ENCODE assay signal across 9 cellular contexts in the genomic region with DNA sequence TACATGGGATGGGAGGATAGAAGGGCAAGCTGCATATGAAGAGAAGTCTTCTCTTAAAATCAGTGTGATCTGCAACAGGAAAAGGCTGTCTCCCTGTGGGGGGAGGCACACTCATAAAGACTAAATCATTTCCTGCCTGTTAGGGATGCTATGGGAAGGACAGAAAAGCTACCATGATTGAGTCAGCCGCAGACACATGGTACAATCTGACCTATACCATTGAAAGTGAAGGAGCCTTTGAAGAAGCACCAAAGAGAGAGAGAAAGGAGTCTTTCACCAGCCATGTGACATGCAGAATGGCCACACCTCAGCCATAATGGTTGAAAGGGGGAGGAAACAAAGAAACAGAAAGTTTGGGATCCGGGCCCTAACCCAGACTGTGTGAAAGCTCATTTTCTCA. TPM values are rescaled to one million over a fixed set of nuclear protein-coding genes. Genes with fewer than 3 reads are reported as not detected.
DNase-seq lines count a peak whose midpoint lies in the region; ATAC-seq lines count a peak whose summit lies in the region.
"Had no signal": no experiment of that assay in that cellular context is flagged by ENCODE, and none has a peak within 500 bp of the region (broad histone marks: within the 10 kb centered on the region; RNA-seq: fewer than 3 reads in every experiment).

No MANE protein-coding gene starts in this region.

- ATAC-seq in HG03521 (IDR thresholded peaks at IDR 0.05; ENCODE audit: unreplicated experiment) (no peak), HG03095 (IDR thresholded peaks at IDR 0.05; ENCODE audit: unreplicated experiment) (no peak)

- H3K9me3 ChIP-seq in mesodermal cell (ENCODE audit: control insufficient read depth, low read length): no peaks in the 10 kb centered on the region
- H3K9me3 ChIP-seq: prostate gland had no signal

- H3K4me1 Mint-ChIP-seq in activated T-helper 1 cell treated with anti-CD3 and anti-CD28 coated beads, Interleukin-12 subunit alpha, Interleukin-12 subunit beta, Interleukin-2, Interleukin-4 antibody, amounts not matched to agents 30 ng/mL and 10 ng/mL and 1 ng/mL, durations not matched to agents 14 hours and 24 hours and 36 hours (ENCODE audit: low read depth): peaks cover 56% of the 10 kb centered on the region

- DNase-seq in GM03348 (ENCODE audit: low spot score) (peak; percentile 51), KBM-7 (peak; percentile 69), 8988T (no peak), HUDEP-2 (lab: John Stamatoyannopoulos, UW; ENCODE audit: unreplicated experiment in 76 of 76) (no peak)
- peak; percentile 41 for DNase-seq in activated T-helper 1 cell treated with anti-CD3 and anti-CD28 coated beads, Interleukin-12 subunit alpha, Interleukin-12 subunit beta, Interleukin-2, Interleukin-4 antibody, amounts not matched to agents 30 ng/mL and 10 ng/mL and 1 ng/mL, durations not matched to agents 14 hours and 24 hours and 36 hours (ENCODE audit: low spot score)

- no peaks in the 10 kb centered on the region for H3K27me3 Mint-ChIP-seq in activated T-helper 1 cell treated with anti-CD3 and anti-CD28 coated beads, Interleukin-12 subunit alpha, Interleukin-12 subunit beta, Interleukin-2, Interleukin-4 antibody, amounts not matched to agents 30 ng/mL and 10 ng/mL and 1 ng/mL, durations not matched to agents 14 hours and 24 hours and 36 hours (ENCODE audit: insufficient read depth)

- H3K36me3 ChIP-seq in mesodermal cell (ENCODE audit: control insufficient read depth, insufficient read depth, low read length): peaks cover 52% of the 10 kb centered on the region
- H3K36me3 ChIP-seq: prostate gland had no signal

- H3K4me3 Mint-ChIP-seq in activated T-helper 1 cell treated with anti-CD3 and anti-CD28 coated beads, Interleukin-12 subunit alpha, Interleukin-12 subunit beta, Interleukin-2, Interleukin-4 antibody, amounts not matched to agents 30 ng/mL and 10 ng/mL and 1 ng/mL, durations not matched to agents 14 hours and 24 hours and 36 hours: peak overlapping the region; percentile 68

- peaks cover 11% of the 10 kb centered on the region for H3K4me1 ChIP-seq in mesodermal cell (ENCODE audit: control insufficient read depth, insufficient read depth, low read length, poor library complexity, severe bottlenecking)
- H3K4me1 ChIP-seq: prostate gland had no signal

- peak overlapping the region; percentile 60 for H3K27ac ChIP-seq in mesodermal cell (ENCODE audit: low read depth, low read length, severe bottlenecking)
- H3K27ac ChIP-seq: prostate gland had no signal

- peaks cover 30% of the 10 kb centered on the region for H3K36me3 Mint-ChIP-seq in activated T-helper 1 cell treated with anti-CD3 and anti-CD28 coated beads, Interleukin-12 subunit alpha, Interleukin-12 subunit beta, Interleukin-2, Interleukin-4 antibody, amounts not matched to agents 30 ng/mL and 10 ng/mL and 1 ng/mL, durations not matched to agents 14 hours and 24 hours and 36 hours (ENCODE audit: low read depth)

- WGBS in mesodermal cell (ENCODE audit: insufficient coverage in 2 of 2), 2 experiments: 100% methylated on average over 1 of the region's 2 CpGs; no CpG with 5 or more reads in 1 of the 2 experiments

- in situ Hi-C loops in KBM-7 (cut with MboI; ENCODE audit: low pct_unique_long_range_greater_than_20kb, low sequenced_read_pairs): no loop called here

- H3K9me3 Mint-ChIP-seq in activated T-helper 1 cell treated with anti-CD3 and anti-CD28 coated beads, Interleukin-12 subunit alpha, Interleukin-12 subunit beta, Interleukin-2, Interleukin-4 antibody, amounts not matched to agents 30 ng/mL and 10 ng/mL and 1 ng/mL, durations not matched to agents 14 hours and 24 hours and 36 hours: no peaks in the 10 kb centered on the region

- H3K4me3 ChIP-seq in mesodermal cell (ENCODE audit: extremely low read depth, insufficient read depth, low read length, poor library complexity, severe bottlenecking): no peak overlapping the region
- H3K4me3 ChIP-seq: prostate gland had no signal

- H3K27ac Mint-ChIP-seq in activated T-helper 1 cell treated with anti-CD3 and anti-CD28 coated beads, Interleukin-12 subunit alpha, Interleukin-12 subunit beta, Interleukin-2, Interleukin-4 antibody, amounts not matched to agents 30 ng/mL and 10 ng/mL and 1 ng/mL, durations not matched to agents 14 hours and 24 hours and 36 hours: peak overlapping the region; percentile 84

- intact Hi-C loops in activated T-helper 1 cell treated with anti-CD3 and anti-CD28 coated beads, Interleukin-12 subunit alpha, Interleukin-12 subunit beta, Interleukin-2, Interleukin-4 antibody, amounts not matched to agents 30 ng/mL and 10 ng/mL and 1 ng/mL, durations not matched to agents 14 hours and 24 hours and 36 hours (cut with micrococcal nuclease): loop anchor here (5.0 to 10.0 kb wide), 4 partner anchors 44 to 1527 kb away; a partner anchor contains a TSS

RNA-seq across cellular contexts. Expression of a gene that starts 29.1 kb away (rescaled TPM):
- 77.9 and 83.1 TPM in 2 replicates for total RNA-seq in activated T-helper 1 cell treated with anti-CD3 and anti-CD28 coated beads, Interleukin-12 subunit alpha, Interleukin-12 subunit beta, Interleukin-2, Interleukin-4 antibody, amounts not matched to agents 30 ng/mL and 10 ng/mL and 1 ng/mL, durations not matched to agents 14 hours and 24 hours and 36 hours
- 42.2 TPM for polyA plus RNA-seq in mesodermal cell (2013, experiment 1 of 2)
- 36.2 TPM for polyA plus RNA-seq in mesodermal cell (2013, experiment 2 of 2)

Comparison
In these comparisons a context has a peak if more than half of its experiments do, and no peak if none do; other contexts are left out.
1. DNase-seq: peak in GM03348 (single experiment), KBM-7 (single experiment) and activated T-helper 1 cell treated with anti-CD3 and anti-CD28 coated beads, Interleukin-12 subunit alpha, Interleukin-12 subunit beta, Interleukin-2, Interleukin-4 antibody, amounts not matched to agents 30 ng/mL and 10 ng/mL and 1 ng/mL, durations not matched to agents 14 hours and 24 hours and 36 hours (single experiment); none in 8988T (single experiment) and HUDEP-2 (0 of 76).